19 cellular contexts compared by ENCODE assay signal in genomic region chr3:109559389-109559788, GRCh38.
"Had no signal": no experiment of that assay in that cellular context is flagged by ENCODE, and none has a peak within 500 bp of the region (broad histone marks: within the 10 kb centered on the region; RNA-seq: fewer than 3 reads in every experiment).

No MANE protein-coding gene starts in this region.

- FAIRE-seq: islet of Langerhans had no signal

- ATAC-seq: body of pancreas; foreskin keratinocyte; heart left ventricle; left lobe of liver; naive thymus-derived CD8-positive, alpha-beta T cell; stimulated activated memory B cell treated with anti-CD40 and anti-IgM and Interleukin-4, amounts not matched to agents 10 μg/mL and 1 μg/mL and 100 μg/mL, for 72 hours had no signal

- H3K27me3 Mint-ChIP-seq: activated CD4-positive, alpha-beta memory T cell treated with anti-CD3 and anti-CD28 coated beads, Interleukin-2, amount 10 ng/mL, durations not matched to agents 7 days and 5 days; activated naive CD8-positive, alpha-beta T cell; activated T-cell treated with anti-CD3 and anti-CD28 coated beads, Interleukin-2, amount 50 U/mL, for 24 hours; central memory CD8-positive, alpha-beta T cell; memory B cell; stimulated activated memory B cell treated with anti-CD40 and anti-IgM and Interleukin-4, amounts not matched to agents 10 μg/mL and 1 μg/mL and 100 μg/mL, for 72 hours had no signal

- H3K27me3 ChIP-seq: body of pancreas, foreskin keratinocyte, heart left ventricle, neutrophil, tibial nerve had no signal

- H3K4me1 ChIP-seq: body of pancreas, foreskin keratinocyte, heart left ventricle, tibial nerve had no signal

- H3K36me3 Mint-ChIP-seq: activated naive CD8-positive, alpha-beta T cell; memory B cell; stimulated activated memory B cell treated with anti-CD40 and anti-IgM and Interleukin-4, amounts not matched to agents 10 μg/mL and 1 μg/mL and 100 μg/mL, for 72 hours had no signal

- H3K27ac Mint-ChIP-seq: activated CD4-positive, alpha-beta memory T cell treated with anti-CD3 and anti-CD28 coated beads, Interleukin-2, amount 10 ng/mL, durations not matched to agents 7 days and 5 days; activated naive CD8-positive, alpha-beta T cell; activated T-cell treated with anti-CD3 and anti-CD28 coated beads, Interleukin-2, amount 50 U/mL, for 24 hours; memory B cell; naive thymus-derived CD8-positive, alpha-beta T cell; stimulated activated memory B cell treated with anti-CD40 and anti-IgM and Interleukin-4, amounts not matched to agents 10 μg/mL and 1 μg/mL and 100 μg/mL, for 72 hours; T-helper 1 cell treated with Interleukin-12 subunit alpha and Interleukin-12 subunit beta and Interleukin-4 antibody, amounts not matched to agents 30 μg/mL and 1 μg/mL, for 36 hours had no signal

- H3K4me3 Mint-ChIP-seq: activated CD4-positive, alpha-beta memory T cell treated with anti-CD3 and anti-CD28 coated beads, Interleukin-2, amount 10 ng/mL, durations not matched to agents 7 days and 5 days; activated naive CD8-positive, alpha-beta T cell; activated T-cell treated with anti-CD3 and anti-CD28 coated beads, Interleukin-2, amount 50 U/mL, for 24 hours; central memory CD8-positive, alpha-beta T cell; memory B cell; naive thymus-derived CD8-positive, alpha-beta T cell; stimulated activated memory B cell treated with anti-CD40 and anti-IgM and Interleukin-4, amounts not matched to agents 10 μg/mL and 1 μg/mL and 100 μg/mL, for 72 hours; T-helper 1 cell treated with Interleukin-12 subunit alpha and Interleukin-12 subunit beta and Interleukin-4 antibody, amounts not matched to agents 30 μg/mL and 1 μg/mL, for 36 hours had no signal

- DNase-seq: activated CD4-positive, alpha-beta memory T cell treated with anti-CD3 and anti-CD28 coated beads, Interleukin-2, amount 10 ng/mL, durations not matched to agents 7 days and 5 days; activated T-cell treated with anti-CD3 and anti-CD28 coated beads, Interleukin-2, amount 50 U/mL, for 24 hours; amniotic stem cell; body of pancreas; effector memory CD4-positive, alpha-beta T cell; foreskin keratinocyte; heart left ventricle; naive thymus-derived CD8-positive, alpha-beta T cell; posterior cingulate gyrus; WERI-Rb-1 had no signal

- H3K27ac ChIP-seq: body of pancreas, foreskin keratinocyte, heart left ventricle, neutrophil, tibial nerve, WERI-Rb-1 had no signal

- H3K4me3 ChIP-seq: body of pancreas, heart left ventricle, tibial nerve had no signal

- H3K9me3 Mint-ChIP-seq: central memory CD8-positive, alpha-beta T cell; T-helper 1 cell treated with Interleukin-12 subunit alpha and Interleukin-12 subunit beta and Interleukin-4 antibody, amounts not matched to agents 30 μg/mL and 1 μg/mL, for 36 hours had no signal

- H3K9me3 ChIP-seq: body of pancreas, neutrophil had no signal

- H3K4me1 Mint-ChIP-seq: memory B cell; stimulated activated memory B cell treated with anti-CD40 and anti-IgM and Interleukin-4, amounts not matched to agents 10 μg/mL and 1 μg/mL and 100 μg/mL, for 72 hours had no signal

- H3K36me3 ChIP-seq: heart left ventricle, neutrophil, tibial nerve, WERI-Rb-1 had no signal
